ENCODE assay signal across 16 cellular contexts in the genomic region with DNA sequence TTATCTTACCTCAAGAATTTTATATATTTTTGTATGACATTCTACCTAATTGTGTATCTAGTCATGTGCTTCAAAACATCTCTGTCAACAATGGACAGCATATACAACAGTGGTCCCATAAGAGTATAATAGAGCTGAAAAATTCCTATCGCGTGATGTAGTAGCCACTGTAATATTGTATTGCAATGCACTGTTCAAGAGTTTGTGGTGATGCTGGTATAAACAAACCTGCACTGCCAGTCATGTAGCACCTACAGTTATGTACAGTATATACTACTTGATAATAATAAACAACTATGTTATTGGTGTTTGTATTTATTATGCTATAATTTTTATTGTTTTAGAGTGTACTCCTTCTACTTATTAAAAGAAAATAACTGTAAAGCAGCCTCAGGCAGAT.
"Had no signal": no experiment of that assay in that cellular context is flagged by ENCODE, and none has a peak within 500 bp of the region (broad histone marks: within the 10 kb centered on the region; RNA-seq: fewer than 3 reads in every experiment).

No MANE protein-coding gene starts in this region.

- H3K27me3 ChIP-seq: cardiac muscle cell, left lung, suprapubic skin had no signal

- H3K36me3 ChIP-seq: cardiac muscle cell, left lung, suprapubic skin had no signal

- ATAC-seq: left lung; naive thymus-derived CD8-positive, alpha-beta T cell had no signal

- H3K9me3 ChIP-seq: left lung, suprapubic skin had no signal

- H3K4me1 ChIP-seq: left lung, suprapubic skin had no signal

- H3K4me3 ChIP-seq: cardiac muscle cell, left lung, skin epidermis, suprapubic skin had no signal

- DNase-seq: activated B cell treated with CpG ODN at 0.5 μM for 24 hours; activated CD4-positive, alpha-beta T cell treated with anti-CD3 and anti-CD28 coated beads, Interleukin-2, amount 10 ng/mL, durations not matched to agents 24 days and 14 days; activated CD8-positive, alpha-beta memory T cell treated with anti-CD3 and anti-CD28 coated beads, Interleukin-2, amount 50 U/mL, for 48 hours; activated naive CD4-positive, alpha-beta T cell; activated naive CD8-positive, alpha-beta T cell treated with anti-CD3 and anti-CD28 coated beads, Interleukin-2, amount 10 ng/mL, durations not matched to agents 7 days and 5 days; hippocampal formation; kidney; left lung; naive thymus-derived CD8-positive, alpha-beta T cell; posterior cingulate gyrus; retina; stimulated activated CD4-positive, alpha-beta T cell treated with anti-CD3 and anti-CD28 coated beads, Interleukin-4, amount 100 ng/mL, for 4 hours; stimulated activated CD8-positive, alpha-beta memory T cell treated with anti-CD3 and anti-CD28 coated beads, Interleukin-4, amount 100 ng/mL, for 48 hours had no signal

- H3K27ac ChIP-seq: cardiac muscle cell, left lung, skin epidermis, suprapubic skin had no signal
